ENCODE assay signal across 13 cellular contexts in genomic region chr9:127095416-127095815, GRCh38. TPM values are rescaled to one million over a fixed set of nuclear protein-coding genes. Genes with fewer than 3 reads are reported as not detected.
"Had no signal": no experiment of that assay in that cellular context is flagged by ENCODE, and none has a peak within 500 bp of the region (broad histone marks: within the 10 kb centered on the region; RNA-seq: fewer than 3 reads in every experiment).

No MANE protein-coding gene starts in this region.

- H3K4me1 Mint-ChIP-seq: stimulated activated naive CD8-positive, alpha-beta T cell treated with anti-CD3 and anti-CD28 coated beads, Interleukin-15, amount 100 ng/mL, for 72 hours had no signal

- H3K4me3 ChIP-seq: hepatocyte, thyroid gland had no signal

- H3K27ac Mint-ChIP-seq: activated T-cell treated with anti-CD3 and anti-CD28 coated beads, Interleukin-2, amount 50 U/mL, for 72 hours; stimulated activated naive CD8-positive, alpha-beta T cell treated with anti-CD3 and anti-CD28 coated beads, Interleukin-15, amount 100 ng/mL, for 72 hours had no signal

- ATAC-seq: activated T-cell treated with anti-CD3 and anti-CD28 coated beads, Interleukin-2, amount 50 U/mL, for 72 hours had no signal

- H3K9me3 Mint-ChIP-seq: activated T-cell treated with anti-CD3 and anti-CD28 coated beads, Interleukin-2, amount 50 U/mL, for 72 hours; stimulated activated naive CD8-positive, alpha-beta T cell treated with anti-CD3 and anti-CD28 coated beads, Interleukin-15, amount 100 ng/mL, for 72 hours had no signal

- H3K9me3 ChIP-seq: thyroid gland had no signal

- DNase-seq: activated CD4-positive, alpha-beta T cell treated with anti-CD3 and anti-CD28 coated beads for 1 hour; activated CD4-positive, alpha-beta T cell treated with anti-CD3 and anti-CD28 coated beads, Interleukin-2, amount 50 U/mL, for 48 hours; activated gamma-delta T cell treated with Interleukin-2 at 50 U/mL for 16 hours; activated T-cell treated with anti-CD3 and anti-CD28 coated beads, Interleukin-2, amount 50 U/mL, for 72 hours; cortex of kidney; effector memory CD4-positive, alpha-beta T cell; SIG-M5; stimulated activated CD4-positive, alpha-beta T cell treated with anti-CD3 and anti-CD28 coated beads, Interleukin-4, amount 100 ng/mL, for 1 hour; stimulated activated CD8-positive, alpha-beta memory T cell treated with anti-CD3 and anti-CD28 coated beads, Interleukin-4, amount 100 ng/mL, for 48 hours; stimulated activated naive CD8-positive, alpha-beta T cell treated with anti-CD3 and anti-CD28 coated beads, Interleukin-15, amount 100 ng/mL, for 72 hours; thyroid gland had no signal

- H3K27me3 Mint-ChIP-seq: stimulated activated naive CD8-positive, alpha-beta T cell treated with anti-CD3 and anti-CD28 coated beads, Interleukin-15, amount 100 ng/mL, for 72 hours had no signal

- H3K27ac ChIP-seq: epithelial cell of prostate, hepatocyte, thyroid gland had no signal

- H3K4me3 Mint-ChIP-seq: activated T-cell treated with anti-CD3 and anti-CD28 coated beads, Interleukin-2, amount 50 U/mL, for 72 hours; stimulated activated naive CD8-positive, alpha-beta T cell treated with anti-CD3 and anti-CD28 coated beads, Interleukin-15, amount 100 ng/mL, for 72 hours had no signal

RNA-seq across cellular contexts. Expression of gene ANGPTL2, which starts 27.0 kb away (rescaled TPM):
- total RNA-seq: activated T-cell treated with anti-CD3 and anti-CD28 coated beads, Interleukin-2, amount 50 U/mL, for 72 hours had no signal
